27 cellular contexts compared by ENCODE assay signal in the genomic region with DNA sequence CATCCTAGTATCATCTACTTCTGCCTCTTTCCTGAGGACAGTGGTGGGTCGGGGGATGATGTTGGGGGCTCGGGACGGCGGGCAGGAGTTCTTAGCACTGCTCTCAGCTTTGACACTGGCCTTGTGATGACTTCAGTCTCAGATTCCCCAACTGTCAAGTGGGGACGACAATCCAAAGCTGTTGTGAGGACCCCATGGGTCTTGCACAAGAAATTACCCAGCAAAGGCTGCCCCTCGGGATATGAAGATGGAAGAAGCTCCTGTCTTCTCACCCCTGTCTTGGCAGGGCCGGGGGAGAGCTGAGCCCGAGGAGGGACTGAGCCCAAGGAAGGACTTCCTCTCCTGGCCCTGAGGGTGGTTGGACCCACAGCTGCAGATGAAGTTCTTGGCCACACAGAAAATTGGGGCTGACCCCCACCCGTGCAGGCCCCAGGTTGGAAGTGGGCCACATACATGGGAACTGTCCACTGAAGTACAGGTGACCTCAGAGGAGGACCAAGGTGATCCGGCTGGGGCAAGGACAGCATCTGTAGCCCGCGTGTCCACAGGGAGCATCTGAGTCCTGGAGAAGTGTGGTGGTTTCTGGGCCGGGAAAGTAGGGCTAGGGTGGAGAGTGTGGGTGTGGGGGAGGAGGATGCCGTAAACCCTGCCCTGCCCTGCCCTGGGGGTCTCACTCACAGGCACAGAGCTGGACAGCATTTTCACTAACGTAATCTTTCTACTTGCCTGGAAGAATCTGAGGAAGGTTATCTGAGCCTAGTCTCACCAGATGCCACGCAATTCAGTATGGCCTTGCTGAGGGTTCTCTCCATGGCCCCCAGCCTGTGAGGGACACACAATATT. TPM values are rescaled to one million over a fixed set of nuclear protein-coding genes. Genes with fewer than 3 reads are reported as not detected.
DNase-seq lines count a peak whose midpoint lies in the region; ATAC-seq, FAIRE-seq and TF ChIP-seq lines count a peak whose summit lies in the region.
"Had no signal": no experiment of that assay in that cellular context is flagged by ENCODE, and none has a peak within 500 bp of the region (broad histone marks: within the 10 kb centered on the region; RNA-seq: fewer than 3 reads in every experiment).

No MANE protein-coding gene starts in this region.

- H4K8ac ChIP-seq in H1 (ENCODE audit: extremely low read depth, insufficient read depth, low read length), result peak overlapping the region; percentile 62

- no peak overlapping the region for H4K91ac ChIP-seq in H1 (replicated peaks; ENCODE audit: insufficient read length, low read length)

- WGBS in H1 (ENCODE audit: extremely low coverage in 1 of 2, insufficient coverage in 1 of 2, insufficient read length in 1 of 2, insufficient replicate concordance in 2 of 2, low coverage in 1 of 2, low lambda C conversion rate in 2 of 2, missing lambda C conversion rate in 1 of 2), 2 experiments, result 88% methylated on average over 16 of the region's 16 CpGs; no CpG with 5 or more reads in 1 of the 2 experiments

- DNase-seq in cardiac septum (ENCODE audit: low spot score) (peak; percentile 69), Right ventricle myocardium inferior (ENCODE audit: missing footprints) (no peak), H1 (ENCODE audit: low read depth in 1 of 2, low spot score in 2 of 2) (peak in 1 of 2 experiments; percentile 40), posterior vena cava (ENCODE audit: low spot score) (peak; percentile 74), mucosa of descending colon (no peak), AG20443 (ENCODE audit: low spot score) (no peak)
- no peak for DNase-seq in activated CD4-positive, CD25-positive, alpha-beta regulatory T cell treated with anti-CD3 and anti-CD28 coated beads, Interleukin-2, amount 50 U/mL, for 72 hours
- DNase-seq: ACHN; activated CD8-positive, alpha-beta T cell treated with anti-CD3 and anti-CD28 coated beads for 36 hours; activated naive CD4-positive, alpha-beta T cell treated with anti-CD3 and anti-CD28 coated beads for 36 hours; activated T-cell treated with anti-CD3 and anti-CD28 coated beads, Interleukin-2, amount 50 U/mL, for 4 hours; anterior cingulate cortex; caudate nucleus; dermis blood vessel endothelial cell; GOT3; MM.1S; NK-92 treated with Interleukin-12 subunit alpha and Interleukin-12 subunit beta, amount 100 ng/mL, for 24 hours; RPMI8226; stimulated activated CD4-positive, alpha-beta T cell treated with anti-CD3 and anti-CD28 coated beads, Interleukin-4, amount 100 ng/mL, for 24 hours; stimulated activated naive CD4-positive, alpha-beta T cell treated with Interleukin-2 at 50 U/mL for 16 hours had no signal

- H3K79me2 ChIP-seq in H1 (ENCODE audit: control insufficient read depth in 1 of 2, insufficient read depth in 2 of 2, low read length in 2 of 2), result no peaks in the 10 kb centered on the region

- no peak for TF ChIP-seq POLR2A in H1 (IDR thresholded peaks at IDR 0.05; ENCODE audit: control extremely low read depth in 1 of 2, low read depth in 2 of 2, low read length in 2 of 2)

- H2BK5ac ChIP-seq in H1 (ENCODE audit: low read depth, low read length), result no peak overlapping the region

- peaks cover 0 to 14% (median 0%) of the 10 kb centered on the region in 4 experiments; a peak in 3 of 7 replicates for H3K4me1 ChIP-seq in H1 (replicated peaks in 1 of 4; ENCODE audit: control insufficient read depth in 3 of 4, insufficient read depth in 4 of 4, low read length in 3 of 4)
- H3K4me1 ChIP-seq in mucosa of descending colon (ENCODE audit: low read depth), result no peaks in the 10 kb centered on the region

- H2BK120ac ChIP-seq in H1 (replicated peaks; ENCODE audit: low read depth, low read length), result no peak overlapping the region

- no peak overlapping the region for H2BK20ac ChIP-seq in H1 (ENCODE audit: low read length)

- no peaks in the 10 kb centered on the region for H4K20me1 ChIP-seq in H1 (replicated peaks in 1 of 2; ENCODE audit: control insufficient read depth in 1 of 2, insufficient read depth in 2 of 2, low read length in 2 of 2)
- H4K20me1 ChIP-seq: BLaER1 treated with 17β-estradiol and CSF1 and Interleukin-3, amounts not matched to agents 10 nM and 100 nM had no signal

- intact Hi-C loops in cardiac septum (cut with DNase I), result no loop called here
- intact Hi-C loops in Right ventricle myocardium inferior (cut with DNase I), result no loop called here
- intact Hi-C loops in posterior vena cava (cut with DNase I), result no loop called here
- intact Hi-C loops in mucosa of descending colon (cut with DNase I, micrococcal nuclease), result no loop called here

- no peak overlapping the region for H3K23ac ChIP-seq in H1 (ENCODE audit: insufficient read length)

- no peak overlapping the region for H2BK15ac ChIP-seq in H1 (ENCODE audit: low read length)

- no peak for FAIRE-seq in H1 (lab: Jason Lieb, UNC)
- FAIRE-seq: K562 had no signal

- H3K18ac ChIP-seq in H1 (ENCODE audit: extremely low read depth, low read length), result no peak overlapping the region

- no peak overlapping the region for H2AK5ac ChIP-seq in H1 (ENCODE audit: low read depth, low read length)

- H3K36me3 ChIP-seq in H1 (ENCODE audit: control insufficient read depth in 2 of 4, insufficient read depth in 4 of 4, low read length in 3 of 4) (no peaks in the 10 kb centered on the region), mucosa of descending colon (ENCODE audit: low read depth) (no peaks in the 10 kb centered on the region)
- H3K36me3 ChIP-seq: BLaER1 treated with 17β-estradiol and CSF1 and Interleukin-3, amounts not matched to agents 10 nM and 100 nM; upper lobe of left lung had no signal

- H3K9me3 ChIP-seq in H1 (ENCODE audit: insufficient read depth in 2 of 2, low read depth in 1 of 2, low read length in 1 of 2) (no peaks in the 10 kb centered on the region), mucosa of descending colon (no peaks in the 10 kb centered on the region)
- H3K9me3 ChIP-seq: SK-N-SH, upper lobe of left lung had no signal

- no peak for ATAC-seq in Right ventricle myocardium inferior
- no peak for ATAC-seq in mucosa of descending colon
- ATAC-seq in HG03521 (IDR thresholded peaks at IDR 0.05; ENCODE audit: unreplicated experiment), result no peak
- ATAC-seq: activated CD8-positive, alpha-beta T cell treated with anti-CD3 and anti-CD28 coated beads for 36 hours; activated T-cell treated with anti-CD3 and anti-CD28 coated beads, Interleukin-2, amount 50 U/mL, for 4 hours; K562 had no signal

- H4K5ac ChIP-seq in H1 (ENCODE audit: insufficient read length, low read depth, low read length), result no peak overlapping the region

- no peaks in the 10 kb centered on the region for H3K79me1 ChIP-seq in H1 (ENCODE audit: low read depth, low read length)

- no peak for TF ChIP-seq EP300 in H1 (IDR thresholded peaks at IDR 0.05; ENCODE audit: borderline replicate concordance in 1 of 2, low read depth in 2 of 2, low read length in 2 of 2)

- CTCF ChIA-PET in H1 (lab: Charles Lee; ENCODE audit: partially characterized antibody), result interaction anchor here (0.7 to 4.0 kb wide), 8 partner anchors 13 to 290 kb away, joined by 3 to 19 read pairs (median 4); no protein-coding TSS in a partner anchor

- no peak overlapping the region for H2AFZ ChIP-seq in H1 (ENCODE audit: low read length)

- no peak overlapping the region for H3K4me2 ChIP-seq in H1 (ENCODE audit: insufficient read depth in 1 of 2, low read depth in 2 of 2, low read length in 2 of 2)
- H3K4me2 ChIP-seq: BLaER1 treated with 17β-estradiol and CSF1 and Interleukin-3, amounts not matched to agents 10 nM and 100 nM; SK-N-SH had no signal

- H3K27me3 ChIP-seq in H1 (replicated peaks in 1 of 4; ENCODE audit: control insufficient read depth in 3 of 4, extremely low read depth in 1 of 4, insufficient read depth in 3 of 4, low read length in 3 of 4), result peaks cover 0 to 6% (median 0%) of the 10 kb centered on the region in 4 experiments; a peak in 4 of 7 replicates
- H3K27me3 ChIP-seq: BLaER1 treated with 17β-estradiol and CSF1 and Interleukin-3, amounts not matched to agents 10 nM and 100 nM; upper lobe of left lung had no signal

- no peaks in the 10 kb centered on the region for H3K23me2 ChIP-seq in H1 (ENCODE audit: low read depth, low read length)

- H3K14ac ChIP-seq in H1 (ENCODE audit: insufficient read length), result no peak overlapping the region

- no peak overlapping the region for H3K9ac ChIP-seq in H1 (replicated peaks in 1 of 4; ENCODE audit: extremely low read depth in 1 of 4, low read depth in 3 of 4, low read length in 3 of 4)
- H3K9ac ChIP-seq: BLaER1 treated with 17β-estradiol and CSF1 and Interleukin-3, amounts not matched to agents 10 nM and 100 nM; SK-N-SH had no signal

- POLR2A ChIA-PET in H1 (lab: Charles Lee; ENCODE audit: partially characterized antibody), result interaction anchor here (1.1 kb wide), 1 partner anchor 678 kb away, joined by 3 read pairs; no protein-coding TSS in a partner anchor

- no peak overlapping the region for H3K27ac ChIP-seq in H1 (ENCODE audit: low read depth, low read length)
- H3K27ac ChIP-seq: BLaER1 treated with 17β-estradiol and CSF1 and Interleukin-3, amounts not matched to agents 10 nM and 100 nM; epithelial cell of prostate; upper lobe of left lung had no signal

- no peak overlapping the region for H3K56ac ChIP-seq in H1 (replicated peaks; ENCODE audit: insufficient read length, low read depth, low read length)

- peak overlapping the region; percentile 39; the same call in 1 of the 2 replicates for H2BK12ac ChIP-seq in H1 (ENCODE audit: low read depth, low read length)

- H3K4me3 ChIP-seq in H1 (ENCODE audit: extremely low read depth in 1 of 4, insufficient read depth in 2 of 4, low read depth in 3 of 4, low read length in 4 of 4), result no peak overlapping the region
- H3K4me3 ChIP-seq in mucosa of descending colon, result no peak overlapping the region
- H3K4me3 ChIP-seq: BLaER1 treated with 17β-estradiol and CSF1 and Interleukin-3, amounts not matched to agents 10 nM and 100 nM; K562; upper lobe of left lung had no signal

- TF ChIP-seq CTCF in H1 (IDR thresholded peaks at IDR 0.05; ENCODE audit: control extremely low read depth in 1 of 3, insufficient read depth in 1 of 3, low read depth in 1 of 3, low read length in 3 of 3) (no peak), mucosa of descending colon (IDR thresholded peaks at IDR 0.05) (no peak)

- H3K4ac ChIP-seq in H1 (replicated peaks; ENCODE audit: insufficient read length, low read depth, low read length), result no peak overlapping the region

- TF ChIP-seq RAD21 in H1 (IDR thresholded peaks at IDR 0.05 in 1 of 2, conservative IDR thresholded peaks at IDR 0.05 in 1 of 2; ENCODE audit: low read depth in 2 of 2, low read length in 2 of 2), result no peak

RNA-seq across cellular contexts. Expression of a gene that starts 50.8 kb away (rescaled TPM):
- total RNA-seq in cardiac septum (2.8 TPM), Right ventricle myocardium inferior (7.1 TPM), posterior vena cava (1 to 10 TPM; 5.8 to 9.9 TPM), mucosa of descending colon (under 1 TPM; 0.10 to 0.92 (median 0.29) TPM)
- total RNA-seq in H1 (2021; fragmentation: NEBNext Ultra II Directional; extraction: Animal tissue kit (Norgen Biotek cat#: 25700)), result 0.23 and 0.30 TPM in 2 replicates
- 0.24 and 0.32 TPM in 2 replicates for polyA plus RNA-seq in H1 (2011; rRNA removed)
- 0.25 TPM for polyA plus RNA-seq in H1 (2011; cell fraction: cytosol; rRNA removed)
- 0.44 TPM for polyA plus RNA-seq in H1 (2011; cell fraction: nucleus; rRNA removed)
- polyA plus RNA-seq in H1 (2012, experiment 1 of 2), result 0.27 to 0.51 TPM (median 0.42 TPM) in 4 replicates
- polyA plus RNA-seq in H1 (2012, experiment 2 of 2), result 0.31 TPM
- 0.10 TPM for polyA plus RNA-seq in H1 (2013, experiment 1 of 2)
- 0.15 TPM for polyA plus RNA-seq in H1 (2013, experiment 2 of 2)
- 0.19 and 0.46 TPM in 2 replicates for polyA minus RNA-seq in H1 (2011; rRNA and poly(A)+ RNA removed)
- 0.44 TPM for polyA minus RNA-seq in H1 (2011; cell fraction: cytosol; rRNA and poly(A)+ RNA removed)
- polyA minus RNA-seq in H1 (2011; cell fraction: nucleus; rRNA and poly(A)+ RNA removed), result 0.50 TPM
- total RNA-seq: activated CD8-positive, alpha-beta T cell treated with anti-CD3 and anti-CD28 coated beads for 36 hours; activated naive CD4-positive, alpha-beta T cell treated with anti-CD3 and anti-CD28 coated beads for 36 hours; K562; T-helper 2 cell treated with Interferon-gamma antibody and Interleukin-4, amounts not matched to agents 100 ng/mL and 5 ng/mL, for 36 hours had no signal
- polyA plus RNA-seq: K562 had no signal

Comparison
In these comparisons a context has a peak if more than half of its experiments do, and no peak if none do; other contexts are left out.
1. DNase-seq: peak in cardiac septum (single experiment) and posterior vena cava (single experiment); none in Right ventricle myocardium inferior (single experiment), mucosa of descending colon (0 of 3), AG20443 (single experiment) and activated CD4-positive, CD25-positive, alpha-beta regulatory T cell treated with anti-CD3 and anti-CD28 coated beads, Interleukin-2, amount 50 U/mL, for 72 hours (single experiment).